In genomic region chr20:52131048-52131643, GRCh38 we compare ENCODE assay signal across 25 cellular contexts.
"Had no signal": no experiment of that assay in that cellular context is flagged by ENCODE, and none has a peak within 500 bp of the region (broad histone marks: within the 10 kb centered on the region; RNA-seq: fewer than 3 reads in every experiment).

No MANE protein-coding gene starts in this region.

- H3K36me3 ChIP-seq: left ventricle myocardium inferior, ovary, right atrium auricular region, suprapubic skin, thoracic aorta, tibial artery, uterus had no signal

- H3K9me3 ChIP-seq: ovary, right atrium auricular region, suprapubic skin, tibial artery, uterus had no signal

- H3K27me3 ChIP-seq: ovary, right atrium auricular region, suprapubic skin, tibial artery, uterus had no signal

- ATAC-seq: natural killer cell; sciatic nerve; stimulated activated naive B cell treated with anti-CD40 and anti-IgM and Interleukin-4, amounts not matched to agents 10 μg/mL and 1 μg/mL and 100 μg/mL, for 72 hours had no signal

- H3K9me3 Mint-ChIP-seq: stimulated activated naive CD8-positive, alpha-beta T cell treated with anti-CD3 and anti-CD28 coated beads, Interleukin-15, Interleukin-2, amounts not matched to agents 100 ng/mL and 50 ng/mL, for 24 hours had no signal

- H3K4me3 Mint-ChIP-seq: immature natural killer cell; mesothelial cell of epicardium; naive B cell; natural killer cell; stimulated activated naive B cell treated with anti-CD40 and anti-IgM and Interleukin-4, amounts not matched to agents 10 μg/mL and 1 μg/mL and 100 μg/mL, for 72 hours; stimulated activated naive CD8-positive, alpha-beta T cell treated with anti-CD3 and anti-CD28 coated beads, Interleukin-15, Interleukin-2, amounts not matched to agents 100 ng/mL and 50 ng/mL, for 24 hours had no signal

- H3K27me3 Mint-ChIP-seq: naive B cell; progenitor cell of endocrine pancreas; stimulated activated naive B cell treated with anti-CD40 and anti-IgM and Interleukin-4, amounts not matched to agents 10 μg/mL and 1 μg/mL and 100 μg/mL, for 72 hours; stimulated activated naive CD8-positive, alpha-beta T cell treated with anti-CD3 and anti-CD28 coated beads, Interleukin-15, Interleukin-2, amounts not matched to agents 100 ng/mL and 50 ng/mL, for 24 hours had no signal

- H3K4me1 Mint-ChIP-seq: mesothelial cell of epicardium had no signal

- H3K4me1 ChIP-seq: left ventricle myocardium inferior, right atrium auricular region, suprapubic skin, tibial artery, uterus had no signal

- H3K27ac ChIP-seq: left ventricle myocardium inferior, ovary, right atrium auricular region, skin epidermis, suprapubic skin, thoracic aorta, tibial artery, uterus had no signal

- DNase-seq: hypothalamus; immature natural killer cell; islet precursor cell; left ventricle myocardium inferior; mesendoderm; naive B cell; natural killer cell; ovary; stimulated activated CD4-positive, alpha-beta T cell treated with anti-CD3 and anti-CD28 coated beads, Interleukin-12 subunit alpha, Interleukin-12 subunit beta, amount 100 ng/mL, for 4 hours; stimulated activated CD4-positive, alpha-beta T cell treated with anti-CD3 and anti-CD28 coated beads, Interleukin-15, amount 100 ng/mL, for 24 hours; stimulated activated CD4-positive, alpha-beta T cell treated with anti-CD3 and anti-CD28 coated beads, Interleukin-2, amount 100 ng/mL, for 24 hours; stimulated activated CD4-positive, alpha-beta T cell treated with anti-CD3 and anti-CD28 coated beads, Interleukin-4, amount 100 ng/mL, for 1 hour; stimulated activated naive B cell treated with anti-CD40 and anti-IgM and Interleukin-4, amounts not matched to agents 10 μg/mL and 1 μg/mL and 100 μg/mL, for 72 hours; tibial artery; trophoblast cell; uterus had no signal

- H3K27ac Mint-ChIP-seq: immature natural killer cell; mesothelial cell of epicardium; natural killer cell; progenitor cell of endocrine pancreas; stimulated activated naive B cell treated with anti-CD40 and anti-IgM and Interleukin-4, amounts not matched to agents 10 μg/mL and 1 μg/mL and 100 μg/mL, for 72 hours; stimulated activated naive CD8-positive, alpha-beta T cell treated with anti-CD3 and anti-CD28 coated beads, Interleukin-15, Interleukin-2, amounts not matched to agents 100 ng/mL and 50 ng/mL, for 24 hours had no signal

- H3K4me3 ChIP-seq: left ventricle myocardium inferior, lung, ovary, right atrium auricular region, skin epidermis, suprapubic skin, thoracic aorta, tibial artery, uterus had no signal

- H3K36me3 Mint-ChIP-seq: natural killer cell had no signal
